Comparison of ENCODE assay signal across 21 cellular contexts in the genomic region with DNA sequence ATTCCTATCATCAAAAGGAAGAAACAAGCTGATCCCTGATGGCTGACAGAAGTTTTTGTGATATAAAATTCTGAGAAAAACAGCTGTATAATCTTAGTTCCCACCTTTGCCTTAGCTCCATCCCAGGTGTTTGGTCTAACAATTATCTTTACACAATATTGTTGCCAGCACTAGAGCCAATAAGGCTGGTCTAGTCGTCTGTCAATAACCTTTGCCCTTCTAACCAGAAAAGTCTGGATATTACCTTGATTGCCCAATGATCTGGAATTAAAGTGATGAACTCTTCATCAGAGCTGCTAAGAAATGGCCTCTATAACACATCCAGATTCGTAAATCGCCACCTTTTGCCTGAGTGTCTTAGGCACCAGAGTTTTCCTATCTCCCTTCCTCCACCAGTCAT.
DNase-seq lines count a peak whose midpoint lies in the region; ATAC-seq, FAIRE-seq and TF ChIP-seq lines count a peak whose summit lies in the region.
"Had no signal": no experiment of that assay in that cellular context is flagged by ENCODE, and none has a peak within 500 bp of the region (broad histone marks: within the 10 kb centered on the region; RNA-seq: fewer than 3 reads in every experiment).

No MANE protein-coding gene starts in this region.

- H3K36me3 Mint-ChIP-seq in HFFc6 (ENCODE audit: low read depth): peaks cover 6% of the 10 kb centered on the region; the same call in 1 of the 2 replicates
- no peaks in the 10 kb centered on the region for H3K36me3 Mint-ChIP-seq in astrocyte (ENCODE audit: low read depth, unreplicated experiment)
- H3K36me3 Mint-ChIP-seq: CD4-positive, CD25-positive, alpha-beta regulatory T cell; CD8-positive, alpha-beta T cell had no signal

- H3K27ac ChIP-seq in astrocyte (ENCODE audit: low read depth, low read length): no peak overlapping the region
- H3K27ac ChIP-seq: BLaER1, C4-2B had no signal

- FAIRE-seq in astrocyte (lab: Jason Lieb, UNC): peak; percentile 59
- FAIRE-seq: G401.6, GM12892, GM19239, H54 had no signal

- H3K4me3 ChIP-seq in astrocyte (ENCODE audit: insufficient read depth, low read depth, low read length) (no peak overlapping the region), mucosa of descending colon (no peak overlapping the region)
- H3K4me3 ChIP-seq: BLaER1, HAP-1 had no signal

- H2AFZ ChIP-seq in astrocyte (ENCODE audit: low read depth, low read length): no peak overlapping the region

- ATAC-seq in left colon (peak; percentile 69), mucosa of descending colon (peak; percentile 66), GM21529 (IDR thresholded peaks at IDR 0.05; ENCODE audit: unreplicated experiment) (no peak)
- ATAC-seq: CD8-positive, alpha-beta T cell had no signal

- H3K4me1 Mint-ChIP-seq in HFFc6 (ENCODE audit: low read depth) (peaks cover 85% of the 10 kb centered on the region), astrocyte (ENCODE audit: low read depth, unreplicated experiment) (peaks cover 50% of the 10 kb centered on the region)
- H3K4me1 Mint-ChIP-seq: B cell; CD4-positive, CD25-positive, alpha-beta regulatory T cell had no signal

- H4K20me1 ChIP-seq in astrocyte (ENCODE audit: insufficient read depth, low read length): no peaks in the 10 kb centered on the region
- H4K20me1 ChIP-seq: BLaER1 had no signal

- no peaks in the 10 kb centered on the region for H3K79me2 ChIP-seq in astrocyte (ENCODE audit: insufficient read depth, low read length)

- H3K27me3 Mint-ChIP-seq in HFFc6 (ENCODE audit: insufficient read depth) (no peaks in the 10 kb centered on the region; the same call in 1 of the 2 replicates), astrocyte (ENCODE audit: low read depth, unreplicated experiment) (no peaks in the 10 kb centered on the region)

- H3K27me3 ChIP-seq in astrocyte (ENCODE audit: insufficient read depth, low read length): no peaks in the 10 kb centered on the region
- H3K27me3 ChIP-seq: BLaER1 had no signal

- DNase-seq in HFFc6: no peak
- no peak for DNase-seq in astrocyte (ENCODE audit: low read depth)
- no peak for DNase-seq in left colon
- no peak for DNase-seq in mucosa of descending colon
- DNase-seq in NK-92 (lab: John Stamatoyannopoulos, UW; ENCODE audit: unreplicated experiment): no peak
- no peak for DNase-seq in GM20000 (ENCODE audit: low spot score)
- DNase-seq: Caco-2; CD4-positive, CD25-positive, alpha-beta regulatory T cell; CD8-positive, alpha-beta T cell; DMS153; DND-41; GOT3 had no signal

- no peak for TF ChIP-seq CTCF in HFFc6 (IDR thresholded peaks at IDR 0.05)
- TF ChIP-seq CTCF in astrocyte (IDR thresholded peaks at IDR 0.05; ENCODE audit: insufficient read depth, low read depth, low read length): no peak
- no peak for TF ChIP-seq CTCF in mucosa of descending colon (IDR thresholded peaks at IDR 0.05)
- no peak for TF ChIP-seq CTCF in GM20000 (IDR thresholded peaks at IDR 0.05; ENCODE audit: extremely low read depth, missing control alignments)

- peak overlapping the region; percentile 59; the same call in 1 of the 2 replicates for H3K27ac Mint-ChIP-seq in HFFc6
- no peak overlapping the region for H3K27ac Mint-ChIP-seq in astrocyte (ENCODE audit: unreplicated experiment)
- H3K27ac Mint-ChIP-seq: B cell; CD4-positive, CD25-positive, alpha-beta regulatory T cell; CD8-positive, alpha-beta T cell had no signal

- no peaks in the 10 kb centered on the region for H3K9me3 ChIP-seq in astrocyte (ENCODE audit: insufficient read depth, low read depth, low read length)
- H3K9me3 ChIP-seq in mucosa of descending colon: no peaks in the 10 kb centered on the region
- H3K9me3 ChIP-seq: BLaER1, Caco-2, HAP-1 had no signal

- H3K4me3 Mint-ChIP-seq in HFFc6 (no peak overlapping the region), astrocyte (ENCODE audit: unreplicated experiment) (no peak overlapping the region)
- H3K4me3 Mint-ChIP-seq: B cell; CD4-positive, CD25-positive, alpha-beta regulatory T cell; CD8-positive, alpha-beta T cell had no signal

- H3K4me1 ChIP-seq in astrocyte (ENCODE audit: insufficient read depth, low read length): peaks cover 22% of the 10 kb centered on the region
- no peaks in the 10 kb centered on the region for H3K4me1 ChIP-seq in mucosa of descending colon (ENCODE audit: low read depth)
- H3K4me1 ChIP-seq: Caco-2, HAP-1 had no signal

- no peak overlapping the region for H3K4me2 ChIP-seq in astrocyte (ENCODE audit: low read length)
- H3K4me2 ChIP-seq: BLaER1 had no signal

- no peak overlapping the region for H3K9ac ChIP-seq in astrocyte (ENCODE audit: low read length)
- H3K9ac ChIP-seq: BLaER1 had no signal

- H3K36me3 ChIP-seq in astrocyte (ENCODE audit: insufficient read depth, low read length): no peaks in the 10 kb centered on the region
- H3K36me3 ChIP-seq in mucosa of descending colon (ENCODE audit: low read depth): no peaks in the 10 kb centered on the region
- H3K36me3 ChIP-seq: BLaER1, HAP-1 had no signal

- intact Hi-C loops in left colon (cut with DNase I, micrococcal nuclease) (no loop called here), mucosa of descending colon (cut with DNase I, micrococcal nuclease) (no loop called here)

- H3K9me3 Mint-ChIP-seq in HFFc6: no peaks in the 10 kb centered on the region
- no peaks in the 10 kb centered on the region for H3K9me3 Mint-ChIP-seq in astrocyte (ENCODE audit: unreplicated experiment)
- H3K9me3 Mint-ChIP-seq: CD8-positive, alpha-beta T cell had no signal
